ENCODE assay signal across 30 cellular contexts in the genomic region with DNA sequence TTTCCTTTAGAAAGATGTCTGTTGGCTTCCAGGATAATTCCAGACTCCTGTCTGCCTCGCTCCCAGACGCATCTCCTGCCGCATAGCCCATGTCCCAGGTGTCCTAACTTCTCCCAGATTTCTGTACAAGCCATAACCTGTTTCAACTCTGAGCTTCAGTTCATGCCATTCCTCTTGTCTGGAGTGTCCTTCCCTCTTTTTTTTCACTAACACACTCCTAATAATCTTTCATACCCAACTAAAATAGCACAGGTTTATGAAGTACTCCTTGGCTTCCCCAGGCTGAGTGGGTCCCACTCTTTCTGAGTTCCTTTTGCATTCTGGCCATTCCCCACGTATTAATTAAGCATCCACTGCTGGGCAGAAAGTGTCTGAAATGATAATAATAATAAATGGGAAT.
"Had no signal": no experiment of that assay in that cellular context is flagged by ENCODE, and none has a peak within 500 bp of the region (broad histone marks: within the 10 kb centered on the region; RNA-seq: fewer than 3 reads in every experiment).

No MANE protein-coding gene starts in this region.

- H3K27ac Mint-ChIP-seq: natural killer cell treated with Interleukin-12 subunit alpha and Interleukin-12 subunit beta and Interleukin-15 and Interleukin-18, amount 100 ng/mL, for 72 hours; neural progenitor cell; progenitor cell of endocrine pancreas; stimulated activated memory B cell treated with anti-CD40 and anti-IgM and Interleukin-4, amounts not matched to agents 10 μg/mL and 1 μg/mL and 100 μg/mL, for 72 hours; stimulated activated naive CD8-positive, alpha-beta T cell treated with anti-CD3 and anti-CD28 coated beads, Interleukin-15, amount 100 ng/mL, for 72 hours; type B pancreatic cell had no signal

- H3K4me2 ChIP-seq: neural progenitor cell, smooth muscle cell had no signal

- H3K9me3 ChIP-seq: ovary, suprapubic skin, testis, transverse colon, upper lobe of right lung, uterus had no signal

- H3K9ac ChIP-seq: neural progenitor cell, parathyroid adenoma had no signal

- H3K36me3 ChIP-seq: ovary, spleen, suprapubic skin, tibial artery, transverse colon, upper lobe of right lung, uterus had no signal

- H3K79me2 ChIP-seq: parathyroid adenoma had no signal

- H3K27ac ChIP-seq: neural progenitor cell, ovary, parathyroid adenoma, psoas muscle, skin epidermis, spleen, suprapubic skin, testis, tibial artery, transverse colon, upper lobe of right lung, uterus had no signal

- H3K4me3 Mint-ChIP-seq: naive thymus-derived CD8-positive, alpha-beta T cell; natural killer cell treated with Interleukin-12 subunit alpha and Interleukin-12 subunit beta and Interleukin-15 and Interleukin-18, amount 100 ng/mL, for 72 hours; neural progenitor cell; stimulated activated memory B cell treated with anti-CD40 and anti-IgM and Interleukin-4, amounts not matched to agents 10 μg/mL and 1 μg/mL and 100 μg/mL, for 72 hours; stimulated activated naive CD8-positive, alpha-beta T cell treated with anti-CD3 and anti-CD28 coated beads, Interleukin-15, amount 100 ng/mL, for 72 hours; type B pancreatic cell had no signal

- ATAC-seq: naive thymus-derived CD8-positive, alpha-beta T cell; natural killer cell treated with Interleukin-12 subunit alpha and Interleukin-12 subunit beta and Interleukin-15 and Interleukin-18, amount 100 ng/mL, for 72 hours; psoas muscle; right cardiac atrium; stimulated activated memory B cell treated with anti-CD40 and anti-IgM and Interleukin-4, amounts not matched to agents 10 μg/mL and 1 μg/mL and 100 μg/mL, for 72 hours; stimulated activated naive CD8-positive, alpha-beta T cell treated with anti-CD3 and anti-CD28 coated beads, Interleukin-15, amount 100 ng/mL, for 72 hours; stimulated activated naive CD8-positive, alpha-beta T cell treated with anti-CD3 and anti-CD28 coated beads, Interleukin-15, Interleukin-2, amounts not matched to agents 100 U/mL and 50 U/mL, for 24 hours; upper lobe of right lung had no signal

- H3K4me1 ChIP-seq: parathyroid adenoma, psoas muscle, spleen, testis, tibial artery, transverse colon, upper lobe of right lung, uterus had no signal

- H3K4me3 ChIP-seq: neural progenitor cell, ovary, psoas muscle, skin epidermis, smooth muscle cell, spleen, suprapubic skin, testis, tibial artery, transverse colon, upper lobe of right lung, uterus had no signal

- H3K27me3 ChIP-seq: neural progenitor cell, ovary, suprapubic skin, testis, tibial artery, transverse colon, upper lobe of right lung, uterus had no signal

- H3K4me1 Mint-ChIP-seq: naive thymus-derived CD8-positive, alpha-beta T cell; stimulated activated memory B cell treated with anti-CD40 and anti-IgM and Interleukin-4, amounts not matched to agents 10 μg/mL and 1 μg/mL and 100 μg/mL, for 72 hours; stimulated activated naive CD8-positive, alpha-beta T cell treated with anti-CD3 and anti-CD28 coated beads, Interleukin-15, amount 100 ng/mL, for 72 hours had no signal

- H3K27me3 Mint-ChIP-seq: progenitor cell of endocrine pancreas, type B pancreatic cell had no signal

- H2AFZ ChIP-seq: neural progenitor cell, parathyroid adenoma had no signal

- H3K36me3 Mint-ChIP-seq: natural killer cell treated with Interleukin-12 subunit alpha and Interleukin-12 subunit beta and Interleukin-15 and Interleukin-18, amount 100 ng/mL, for 72 hours; stimulated activated memory B cell treated with anti-CD40 and anti-IgM and Interleukin-4, amounts not matched to agents 10 μg/mL and 1 μg/mL and 100 μg/mL, for 72 hours had no signal

- DNase-seq: naive thymus-derived CD8-positive, alpha-beta T cell; occipital lobe; ovary; posterior cingulate gyrus; psoas muscle; right cardiac atrium; spleen; stimulated activated CD4-positive, alpha-beta T cell treated with anti-CD3 and anti-CD28 coated beads, Interleukin-12 subunit alpha, Interleukin-12 subunit beta, amount 100 ng/mL, for 4 hours; stimulated activated CD4-positive, alpha-beta T cell treated with anti-CD3 and anti-CD28 coated beads, Interleukin-1b, Interleukin-23, amount 100 ng/mL, for 48 hours; stimulated activated CD4-positive, alpha-beta T cell treated with anti-CD3 and anti-CD28 coated beads, Interleukin-4, amount 100 ng/mL, for 1 hour; stimulated activated CD4-positive, alpha-beta T cell treated with anti-CD3 and anti-CD28 coated beads, Interleukin-4, amount 100 ng/mL, for 4 hours; stimulated activated CD8-positive, alpha-beta memory T cell treated with anti-CD3 and anti-CD28 coated beads, Interleukin-4, amount 100 ng/mL, for 48 hours; stimulated activated naive CD4-positive, alpha-beta T cell; stimulated activated naive CD8-positive, alpha-beta T cell treated with anti-CD3 and anti-CD28 coated beads, Interleukin-15, amount 100 ng/mL, for 72 hours; stimulated activated naive CD8-positive, alpha-beta T cell treated with anti-CD3 and anti-CD28 coated beads, Interleukin-15, Interleukin-2, amounts not matched to agents 100 U/mL and 50 U/mL, for 24 hours; substantia nigra; testis; tibial artery; transverse colon; upper lobe of right lung; uterus had no signal

- H3K9me3 Mint-ChIP-seq: natural killer cell treated with Interleukin-12 subunit alpha and Interleukin-12 subunit beta and Interleukin-15 and Interleukin-18, amount 100 ng/mL, for 72 hours; type B pancreatic cell had no signal
